In the genomic region with DNA sequence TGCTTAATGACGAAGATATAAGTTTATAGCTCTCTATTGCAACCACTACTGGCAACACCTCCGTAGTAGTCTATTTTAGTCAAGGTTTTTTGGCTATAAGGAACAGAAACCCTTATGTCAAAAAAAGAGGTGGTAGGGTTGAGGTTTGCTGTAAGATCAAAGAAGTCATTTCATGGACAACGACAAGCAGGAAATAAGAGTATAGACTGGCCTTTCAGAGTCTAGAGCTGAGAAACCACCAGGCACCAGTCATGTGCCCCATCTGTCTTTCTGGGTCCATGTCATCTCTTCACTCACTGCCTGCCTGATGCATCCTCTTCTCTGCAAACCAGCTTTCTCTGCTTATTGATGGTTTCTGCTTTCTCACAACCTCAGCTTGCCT, we compare ENCODE assay signal across 8 cellular contexts. TPM values are rescaled to one million over a fixed set of nuclear protein-coding genes. Genes with fewer than 3 reads are reported as not detected.
DNase-seq lines count a peak whose midpoint lies in the region; ATAC-seq and TF ChIP-seq lines count a peak whose summit lies in the region.

No MANE protein-coding gene starts in this region.

- peaks cover 54 to 78% (median 69%) of the 10 kb centered on the region in 4 donors for H3K4me1 Mint-ChIP-seq in CD4-positive, alpha-beta memory T cell
- H3K4me1 Mint-ChIP-seq in activated T-helper 2 cell treated with anti-CD3 and anti-CD28 coated beads, Interferon-gamma antibody, Interleukin-2, Interleukin-4, amounts not matched to agents 10 μg/mL and 5 μg/mL and 100 μg/mL, durations not matched to agents 14 hours and 24 hours and 36 hours (ENCODE audit: low read depth), result peaks cover 63% of the 10 kb centered on the region
- peaks cover 4% of the 10 kb centered on the region for H3K4me1 Mint-ChIP-seq in mesothelial cell of epicardium

- H3K36me3 Mint-ChIP-seq in CD4-positive, alpha-beta memory T cell, result peaks cover 0 to 5% of the 10 kb centered on the region in 2 donors
- peaks cover 34% of the 10 kb centered on the region for H3K36me3 Mint-ChIP-seq in activated T-helper 2 cell treated with anti-CD3 and anti-CD28 coated beads, Interferon-gamma antibody, Interleukin-2, Interleukin-4, amounts not matched to agents 10 μg/mL and 5 μg/mL and 100 μg/mL, durations not matched to agents 14 hours and 24 hours and 36 hours (ENCODE audit: low read depth)
- no peaks in the 10 kb centered on the region for H3K36me3 Mint-ChIP-seq in mesothelial cell of epicardium

- H3K4me1 ChIP-seq in CD4-positive, alpha-beta memory T cell (ENCODE audit: insufficient read depth, low read length), result peaks cover 67% of the 10 kb centered on the region

- no peak overlapping the region for H3K4me3 ChIP-seq in CD4-positive, alpha-beta memory T cell (ENCODE audit: low read length in 2 of 2)

- H3K27ac ChIP-seq in CD4-positive, alpha-beta memory T cell (ENCODE audit: low read depth, low read length), result peak overlapping the region; percentile 70

- no peaks in the 10 kb centered on the region for H3K27me3 Mint-ChIP-seq in CD4-positive, alpha-beta memory T cell
- no peaks in the 10 kb centered on the region for H3K27me3 Mint-ChIP-seq in activated T-helper 2 cell treated with anti-CD3 and anti-CD28 coated beads, Interferon-gamma antibody, Interleukin-2, Interleukin-4, amounts not matched to agents 10 μg/mL and 5 μg/mL and 100 μg/mL, durations not matched to agents 14 hours and 24 hours and 36 hours (ENCODE audit: low read depth)
- H3K27me3 Mint-ChIP-seq in mesothelial cell of epicardium (ENCODE audit: low read depth), result no peaks in the 10 kb centered on the region

- no peaks in the 10 kb centered on the region for H3K36me3 ChIP-seq in CD4-positive, alpha-beta memory T cell (ENCODE audit: insufficient read depth, low read length)

- H3K27me3 ChIP-seq in CD4-positive, alpha-beta memory T cell (ENCODE audit: insufficient read depth, low read length), result no peaks in the 10 kb centered on the region

- peak overlapping the region; percentile 98 to 100 (median 99) for H3K27ac Mint-ChIP-seq in CD4-positive, alpha-beta memory T cell
- H3K27ac Mint-ChIP-seq in activated T-helper 2 cell treated with anti-CD3 and anti-CD28 coated beads, Interferon-gamma antibody, Interleukin-2, Interleukin-4, amounts not matched to agents 10 μg/mL and 5 μg/mL and 100 μg/mL, durations not matched to agents 14 hours and 24 hours and 36 hours, result peak overlapping the region; percentile 99
- no peak overlapping the region for H3K27ac Mint-ChIP-seq in mesothelial cell of epicardium

- ATAC-seq in GM19372 (IDR thresholded peaks at IDR 0.05; ENCODE audit: low read depth, unreplicated experiment), result peak; percentile 89
- peak; percentile 96 for ATAC-seq in HG03159 (IDR thresholded peaks at IDR 0.05; ENCODE audit: unreplicated experiment)
- no peak for ATAC-seq in esophagus mucosa

- TF ChIP-seq CTCF in mesothelial cell of epicardium (IDR thresholded peaks at IDR 0.05; ENCODE audit: unreplicated experiment), result no peak

- peak; percentile 67 to 81 (median 75) for DNase-seq in CD4-positive, alpha-beta memory T cell
- DNase-seq in activated T-helper 2 cell treated with anti-CD3 and anti-CD28 coated beads, Interferon-gamma antibody, Interleukin-2, Interleukin-4, amounts not matched to agents 10 μg/mL and 5 μg/mL and 100 μg/mL, durations not matched to agents 14 hours and 24 hours and 36 hours (ENCODE audit: low spot score), result peak; percentile 45
- no peak for DNase-seq in mesothelial cell of epicardium (ENCODE audit: low spot score in 2 of 2, unreplicated experiment in 2 of 2)
- no peak for DNase-seq in NCI-H526 treated with DMSO at 0.1 percent for 48 hours (lab: John Stamatoyannopoulos, UW)
- DNase-seq in GOT3 (lab: John Stamatoyannopoulos, UW), result no peak

- CTCF ChIA-PET in CD4-positive, alpha-beta memory T cell (lab: Charles Lee; ENCODE audit: partially characterized antibody), result interaction anchor here (0.8 to 5.9 kb wide), 14 partner anchors 8 to 133 kb away, joined by 3 to 54 read pairs (median 6); no protein-coding TSS in a partner anchor

- H3K9me3 Mint-ChIP-seq in CD4-positive, alpha-beta memory T cell, result peaks cover 0 to 4% (median under 1%) of the 10 kb centered on the region in 8 donors
- H3K9me3 Mint-ChIP-seq in activated T-helper 2 cell treated with anti-CD3 and anti-CD28 coated beads, Interferon-gamma antibody, Interleukin-2, Interleukin-4, amounts not matched to agents 10 μg/mL and 5 μg/mL and 100 μg/mL, durations not matched to agents 14 hours and 24 hours and 36 hours, result peaks cover 19% of the 10 kb centered on the region
- H3K9me3 Mint-ChIP-seq in mesothelial cell of epicardium, result peaks cover 6% of the 10 kb centered on the region

- peak overlapping the region in 7 of 8 donors; percentile 26 to 91 (median 76) for H3K4me3 Mint-ChIP-seq in CD4-positive, alpha-beta memory T cell
- H3K4me3 Mint-ChIP-seq in activated T-helper 2 cell treated with anti-CD3 and anti-CD28 coated beads, Interferon-gamma antibody, Interleukin-2, Interleukin-4, amounts not matched to agents 10 μg/mL and 5 μg/mL and 100 μg/mL, durations not matched to agents 14 hours and 24 hours and 36 hours (ENCODE audit: low read depth), result peak overlapping the region; percentile 27
- no peak overlapping the region for H3K4me3 Mint-ChIP-seq in mesothelial cell of epicardium

- intact Hi-C loops in CD4-positive, alpha-beta memory T cell (cut with micrococcal nuclease), result loop anchor here (5.0 kb wide), 1 partner anchor 39 kb away; no protein-coding TSS in a partner anchor
- intact Hi-C loops in activated T-helper 2 cell treated with anti-CD3 and anti-CD28 coated beads, Interferon-gamma antibody, Interleukin-2, Interleukin-4, amounts not matched to agents 10 μg/mL and 5 μg/mL and 100 μg/mL, durations not matched to agents 14 hours and 24 hours and 36 hours (cut with micrococcal nuclease), result loop anchor here (1.0 to 10.0 kb wide), 8 partner anchors 20 to 1089 kb away; a partner anchor contains a TSS

- no peaks in the 10 kb centered on the region for H3K9me3 ChIP-seq in CD4-positive, alpha-beta memory T cell (ENCODE audit: control insufficient read depth in 1 of 2, low read length in 2 of 2)

- POLR2A ChIA-PET in CD4-positive, alpha-beta memory T cell (lab: Charles Lee; ENCODE audit: partially characterized antibody), result interaction anchor here (0.9 to 6.1 kb wide), 23 partner anchors 12 to 1169 kb away, joined by 3 to 59 read pairs (median 6); a partner anchor contains a TSS

RNA-seq across cellular contexts. Expression of a gene that starts 42.7 kb away (rescaled TPM):
- 1 to 10 TPM; 4.0 to 7.6 TPM for total RNA-seq in CD4-positive, alpha-beta memory T cell
- 1 to 10 TPM in 1 of 2 donors, under 1 TPM in 1; 0.77 to 1.1 TPM for polyA plus RNA-seq in CD4-positive, alpha-beta memory T cell
- 0.32 and 0.43 TPM in 2 replicates for total RNA-seq in activated T-helper 2 cell treated with anti-CD3 and anti-CD28 coated beads, Interferon-gamma antibody, Interleukin-2, Interleukin-4, amounts not matched to agents 10 μg/mL and 5 μg/mL and 100 μg/mL, durations not matched to agents 14 hours and 24 hours and 36 hours
- 332 to 367 TPM (median 337 TPM) in 3 replicates for total RNA-seq in mesothelial cell of epicardium
- 16.3 TPM for total RNA-seq in esophagus mucosa

Comparison
In these comparisons a context has a peak if more than half of its experiments do, and no peak if none do; other contexts are left out.
1. DNase-seq: peak in CD4-positive, alpha-beta memory T cell (5 of 5) and activated T-helper 2 cell treated with anti-CD3 and anti-CD28 coated beads, Interferon-gamma antibody, Interleukin-2, Interleukin-4, amounts not matched to agents 10 μg/mL and 5 μg/mL and 100 μg/mL, durations not matched to agents 14 hours and 24 hours and 36 hours (single experiment); none in mesothelial cell of epicardium (0 of 2), NCI-H526 treated with DMSO at 0.1 percent for 48 hours (single experiment) and GOT3 (single experiment).
2. RNA of a gene that starts 42.7 kb away (total RNA-seq): 332 to 367 TPM in mesothelial cell of epicardium; 16.3 TPM in esophagus mucosa (single experiment), 4.0 to 7.6 TPM in CD4-positive, alpha-beta memory T cell and 0.32 to 0.43 TPM in activated T-helper 2 cell treated with anti-CD3 and anti-CD28 coated beads, Interferon-gamma antibody, Interleukin-2, Interleukin-4, amounts not matched to agents 10 μg/mL and 5 μg/mL and 100 μg/mL, durations not matched to agents 14 hours and 24 hours and 36 hours; every median in the first group is over 10 times any median in the second.